Comparison of ENCODE assay signal across 8 cellular contexts in genomic region chr3:51669241-51670052, GRCh38. TPM values are rescaled to one million over a fixed set of nuclear protein-coding genes. Genes with fewer than 3 reads are reported as not detected.
A peak's percentile ranks its signal among the peaks of the same experiment; 100 is the strongest.
DNase-seq lines count a peak whose midpoint lies in the region; ATAC-seq and TF ChIP-seq lines count a peak whose summit lies in the region.

No MANE protein-coding gene starts in this region.

- 30 to 43% (median 35%) methylated on average over 6 to 9 of the region's 9 CpGs for WGBS in stomach, 5 donors

- H3K27ac ChIP-seq in KMS-11: no peak overlapping the region; the same call in 1 of the 2 replicates
- H3K27ac ChIP-seq in RWPE2 (ENCODE audit: poor library complexity, severe bottlenecking): peak overlapping the region; percentile 71
- H3K27ac ChIP-seq in neural progenitor cell: no peak overlapping the region
- peak overlapping the region in 4 of 5 donors; percentile 25 to 97 (median 91) for H3K27ac ChIP-seq in stomach

- H3K4me1 ChIP-seq in KMS-11 (ENCODE audit: low read depth, poor library complexity, severe bottlenecking) (peaks cover 32% of the 10 kb centered on the region), RWPE2 (ENCODE audit: insufficient read depth, poor library complexity, severe bottlenecking) (peaks cover 3% of the 10 kb centered on the region), neural progenitor cell (no peaks in the 10 kb centered on the region), stomach (peaks cover 41 to 52% (median 49%) of the 10 kb centered on the region in 4 donors)

- no peak for TF ChIP-seq EP300 in stomach (IDR thresholded peaks at IDR 0.05)

- TF ChIP-seq POLR2A in stomach (IDR thresholded peaks at IDR 0.05): no peak

- no peaks in the 10 kb centered on the region for H3K9me3 Mint-ChIP-seq in neural progenitor cell

- H4K20me1 ChIP-seq in KMS-11 (ENCODE audit: insufficient read depth): no peaks in the 10 kb centered on the region
- H4K20me1 ChIP-seq in neural progenitor cell (ENCODE audit: low read depth): peaks cover 29% of the 10 kb centered on the region

- H3K27ac Mint-ChIP-seq in neural progenitor cell: no peak overlapping the region

- DNase-seq in ELR (ENCODE audit: low read depth) (peak; percentile 86), RWPE2 (ENCODE audit: low spot score) (no peak), foreskin fibroblast (peak; percentile 78 to 94), neural progenitor cell (ENCODE audit: low spot score) (peak; percentile 89), stomach (peak; percentile 95)
- peak; percentile 65 for DNase-seq in activated effector memory CD4-positive, alpha-beta T cell treated with Interleukin-2 at 50 U/mL for 16 hours

- H3K79me2 ChIP-seq in KMS-11 (ENCODE audit: insufficient read depth, low read depth) (no peaks in the 10 kb centered on the region), neural progenitor cell (ENCODE audit: low read depth) (no peaks in the 10 kb centered on the region)

- TF ChIP-seq CTCF in KMS-11 (conservative IDR thresholded peaks at IDR 0.05; ENCODE audit: low read depth, low read length): peak; percentile 76
- TF ChIP-seq CTCF in RWPE2 (IDR thresholded peaks at IDR 0.05; ENCODE audit: poor library complexity, severe bottlenecking): peak; percentile 86
- peak; percentile 99 for TF ChIP-seq CTCF in foreskin fibroblast (IDR thresholded peaks at IDR 0.05; ENCODE audit: low read depth, low read length)
- peak; percentile 93 for TF ChIP-seq CTCF in neural progenitor cell (IDR thresholded peaks at IDR 0.05)
- TF ChIP-seq CTCF in stomach (IDR thresholded peaks at IDR 0.05): peak in 6 of 7 experiments; percentile 66 to 97 (median 96)

- H3K27me3 Mint-ChIP-seq in neural progenitor cell (ENCODE audit: insufficient read depth, low read depth): peaks cover 4% of the 10 kb centered on the region

- H2AFZ ChIP-seq in KMS-11 (ENCODE audit: low read depth): no peak overlapping the region; the same call in 1 of the 2 replicates
- H2AFZ ChIP-seq in neural progenitor cell (replicated peaks): no peak overlapping the region

- ATAC-seq in RWPE2 (ENCODE audit: low read depth) (peak; percentile 35), GM21423 (IDR thresholded peaks at IDR 0.05; ENCODE audit: unreplicated experiment) (no peak)

- intact Hi-C loops in stomach (cut with DNase I; ENCODE audit: low total_unique reads): loop anchor here (5.0 kb wide), 1 partner anchor 167 kb away; the partner anchor contains the start of gene DCAF1

- no peak overlapping the region for H3K9ac ChIP-seq in KMS-11
- H3K9ac ChIP-seq in neural progenitor cell: no peak overlapping the region

- no peak overlapping the region; the same call in 1 of the 2 replicates for H3K4me2 ChIP-seq in KMS-11
- H3K4me2 ChIP-seq in neural progenitor cell: no peak overlapping the region

- H3K27me3 ChIP-seq in KMS-11 (ENCODE audit: insufficient read depth, low read depth) (no peaks in the 10 kb centered on the region), RWPE2 (ENCODE audit: insufficient read depth, poor library complexity, severe bottlenecking) (no peaks in the 10 kb centered on the region), neural progenitor cell (peaks cover 39% of the 10 kb centered on the region), stomach (no peaks in the 10 kb centered on the region)

- H3K9me3 ChIP-seq in RWPE2 (ENCODE audit: severe bottlenecking) (no peaks in the 10 kb centered on the region), neural progenitor cell (ENCODE audit: low read depth) (no peaks in the 10 kb centered on the region), stomach (no peaks in the 10 kb centered on the region)

- peaks cover 33% of the 10 kb centered on the region for H3F3A ChIP-seq in neural progenitor cell (ENCODE audit: low read depth)

- H3K4me3 ChIP-seq in KMS-11 (IDR thresholded peaks at IDR 0.05; ENCODE audit: insufficient read depth, low read depth, low read length): no peak overlapping the region
- no peak overlapping the region for H3K4me3 ChIP-seq in RWPE2 (ENCODE audit: severe bottlenecking)
- no peak overlapping the region for H3K4me3 ChIP-seq in foreskin fibroblast (ENCODE audit: low read depth in 1 of 2, low read length in 2 of 2)
- no peak overlapping the region for H3K4me3 ChIP-seq in neural progenitor cell
- no peak overlapping the region for H3K4me3 ChIP-seq in stomach

- H3K4me3 Mint-ChIP-seq in neural progenitor cell: peak overlapping the region; percentile 86

- H3K4me1 Mint-ChIP-seq in neural progenitor cell: peaks cover 28% of the 10 kb centered on the region

- peaks cover 4% of the 10 kb centered on the region for H3K36me3 Mint-ChIP-seq in neural progenitor cell

- H3K36me3 ChIP-seq in KMS-11 (ENCODE audit: insufficient read depth): no peaks in the 10 kb centered on the region
- H3K36me3 ChIP-seq in RWPE2 (ENCODE audit: low read depth): no peaks in the 10 kb centered on the region
- no peaks in the 10 kb centered on the region for H3K36me3 ChIP-seq in neural progenitor cell
- H3K36me3 ChIP-seq in stomach: peaks cover 0 to 18% (median 10%) of the 10 kb centered on the region in 4 donors

RNA-seq across cellular contexts. Expression of gene TEX264, which starts 1.6 kb away (rescaled TPM):
- total RNA-seq in neural progenitor cell (ENCODE audit: low replicate concordance) (0.54 and 2.8 TPM in 2 replicates), stomach (10 to 100 TPM; 18.7 to 73.0 (median 34.3) TPM)
- 10 to 100 TPM; 34.5 to 60.1 (median 60.1) TPM for polyA plus RNA-seq in stomach

RNA-seq across cellular contexts. Expression of gene GRM2, which starts 37.4 kb away (rescaled TPM):
- total RNA-seq in neural progenitor cell (ENCODE audit: low replicate concordance): 1.9 and 4.9 TPM in 2 replicates
- under 1 TPM in 2 of 5 donors, not detected in 3; 0.37 to 0.58 TPM for total RNA-seq in stomach
- polyA plus RNA-seq in stomach: under 1 TPM in 2 of 3 donors, not detected in 1; 0.06 to 0.15 TPM

Comparison
In these comparisons a context has a peak if more than half of its experiments do, and no peak if none do; other contexts are left out.
1. H3K27ac ChIP-seq: peak in RWPE2 (single experiment) and stomach (4 of 5); none in KMS-11 (single experiment) and neural progenitor cell (single experiment).
2. Peak in every context shown above with its lines, with median percentiles within 50 percentile points of each other: CTCF ChIP-seq.